ENCODE assay signal across 1 cellular context in genomic region chr9:121582641-121583040, GRCh38.
TF ChIP-seq lines count a peak whose summit lies in the region.

No MANE protein-coding gene starts in this region.

TF ChIP-seq in SK-N-SH treated with all-trans-retinoic acid at 6 μM for 48 hours, 23 proteins besides CTCF, POLR2A, EP300 and RAD21 (continued from another document):
- no peak for TF ChIP-seq SNAI2 (CRISPR knock-in tag; IDR thresholded peaks at IDR 0.05)
- peak; percentile 96 for TF ChIP-seq ZFP3 (CRISPR knock-in tag; IDR thresholded peaks at IDR 0.05)
TF ChIP-seq in SK-N-SH treated with all-trans-retinoic acid at 6 μM for 48 hours: peak in this region for 1.
